ENCODE assay signal across 10 cellular contexts in the genomic region with DNA sequence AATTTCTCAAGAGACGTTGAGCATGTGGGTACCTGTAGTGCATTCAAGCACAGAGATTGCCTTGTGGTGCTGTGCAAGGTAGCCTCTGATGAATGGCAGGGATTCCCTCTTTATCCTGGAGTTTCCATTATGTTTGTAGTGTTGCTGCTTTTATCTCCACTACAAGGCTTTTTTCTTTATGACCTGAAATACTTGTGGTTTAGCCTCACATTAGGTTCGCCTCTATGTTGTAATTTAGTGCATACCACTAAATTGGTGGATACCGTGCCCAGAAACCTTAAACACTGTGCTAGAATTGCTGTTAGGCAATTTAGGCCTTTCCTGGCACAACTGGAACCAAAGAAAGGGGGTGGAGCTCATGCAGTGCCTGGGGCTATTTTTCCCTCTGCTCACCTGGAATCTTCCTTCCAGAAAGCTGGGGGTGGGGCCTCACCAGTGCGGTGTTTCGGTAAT.
DNase-seq lines count a peak whose midpoint lies in the region; ATAC-seq and TF ChIP-seq lines count a peak whose summit lies in the region.
"Had no signal": no experiment of that assay in that cellular context is flagged by ENCODE, and none has a peak within 500 bp of the region (broad histone marks: within the 10 kb centered on the region; RNA-seq: fewer than 3 reads in every experiment).

No MANE protein-coding gene starts in this region.

- no peaks in the 10 kb centered on the region for H3K4me1 ChIP-seq in CD8-positive, alpha-beta T cell (ENCODE audit: insufficient read depth, low read length)

- CTCF ChIA-PET in CD8-positive, alpha-beta T cell (lab: Charles Lee): no interaction called here

- ATAC-seq in CD8-positive, alpha-beta T cell: no peak
- ATAC-seq in HG02623 (IDR thresholded peaks at IDR 0.05; ENCODE audit: unreplicated experiment): no peak

- no peak overlapping the region for H3K4me3 Mint-ChIP-seq in mesothelial cell of epicardium
- no peak overlapping the region for H3K4me3 Mint-ChIP-seq in CD8-positive, alpha-beta T cell
- H3K4me3 Mint-ChIP-seq: activated CD4-positive, alpha-beta memory T cell treated with anti-CD3 and anti-CD28 coated beads, Interleukin-2, amount 10 ng/mL, durations not matched to agents 7 days and 5 days had no signal

- H3K9me3 ChIP-seq in CD8-positive, alpha-beta T cell (ENCODE audit: low read length): no peaks in the 10 kb centered on the region

- H3K4me3 ChIP-seq in CD8-positive, alpha-beta T cell (ENCODE audit: low read depth, low read length): no peak overlapping the region

- peak overlapping the region; percentile 98 for H3K27ac ChIP-seq in cingulate gyrus (ENCODE audit: low read depth, low read length)
- H3K27ac ChIP-seq in CD8-positive, alpha-beta T cell (ENCODE audit: low read depth, low read length): no peak overlapping the region

- no peaks in the 10 kb centered on the region for H3K9me3 Mint-ChIP-seq in mesothelial cell of epicardium
- no peaks in the 10 kb centered on the region for H3K9me3 Mint-ChIP-seq in CD8-positive, alpha-beta T cell
- H3K9me3 Mint-ChIP-seq: activated CD4-positive, alpha-beta memory T cell treated with anti-CD3 and anti-CD28 coated beads, Interleukin-2, amount 10 ng/mL, durations not matched to agents 7 days and 5 days had no signal

- H3K4me1 Mint-ChIP-seq in mesothelial cell of epicardium: peaks cover 37% of the 10 kb centered on the region
- H3K4me1 Mint-ChIP-seq in CD8-positive, alpha-beta T cell (ENCODE audit: low read depth): no peaks in the 10 kb centered on the region
- H3K4me1 Mint-ChIP-seq: activated CD4-positive, alpha-beta memory T cell treated with anti-CD3 and anti-CD28 coated beads, Interleukin-2, amount 10 ng/mL, durations not matched to agents 7 days and 5 days had no signal

- POLR2A ChIA-PET in CD8-positive, alpha-beta T cell (lab: Charles Lee): no interaction called here

- TF ChIP-seq CTCF in mesothelial cell of epicardium (IDR thresholded peaks at IDR 0.05; ENCODE audit: unreplicated experiment): no peak
- TF ChIP-seq CTCF in CD8-positive, alpha-beta T cell (IDR thresholded peaks at IDR 0.05): no peak

- no peaks in the 10 kb centered on the region for H3K36me3 ChIP-seq in CD8-positive, alpha-beta T cell (ENCODE audit: insufficient read depth, low read length)

- no peaks in the 10 kb centered on the region for H3K27me3 Mint-ChIP-seq in mesothelial cell of epicardium (ENCODE audit: low read depth)
- no peaks in the 10 kb centered on the region for H3K27me3 Mint-ChIP-seq in CD8-positive, alpha-beta T cell (ENCODE audit: low read depth)
- H3K27me3 Mint-ChIP-seq: activated CD4-positive, alpha-beta memory T cell treated with anti-CD3 and anti-CD28 coated beads, Interleukin-2, amount 10 ng/mL, durations not matched to agents 7 days and 5 days had no signal

- no peaks in the 10 kb centered on the region for H3K36me3 Mint-ChIP-seq in mesothelial cell of epicardium
- H3K36me3 Mint-ChIP-seq in CD8-positive, alpha-beta T cell: peaks cover 37% of the 10 kb centered on the region

- H3K27ac Mint-ChIP-seq in mesothelial cell of epicardium: peak overlapping the region; percentile 89
- no peak overlapping the region for H3K27ac Mint-ChIP-seq in CD8-positive, alpha-beta T cell
- H3K27ac Mint-ChIP-seq: activated CD4-positive, alpha-beta memory T cell treated with anti-CD3 and anti-CD28 coated beads, Interleukin-2, amount 10 ng/mL, durations not matched to agents 7 days and 5 days had no signal

- H3K27me3 ChIP-seq in CD8-positive, alpha-beta T cell (ENCODE audit: insufficient read depth, low read length): no peaks in the 10 kb centered on the region

- intact Hi-C loops in CD8-positive, alpha-beta T cell (cut with DNase I, micrococcal nuclease): no loop called here

- DNase-seq in ELF-1 (ENCODE audit: low read depth, low spot score) (peak; percentile 93), NCI-H2029 (lab: John Stamatoyannopoulos, UW) (peak; percentile 64), mesothelial cell of epicardium (ENCODE audit: low spot score in 2 of 2, unreplicated experiment in 2 of 2) (peak; percentile 28 to 53), GDM1 (lab: John Stamatoyannopoulos, UW) (no peak)
- DNase-seq in CD8-positive, alpha-beta T cell: no peak
- DNase-seq in activated CD8-positive, alpha-beta memory T cell treated with anti-CD3 and anti-CD28 coated beads, Interleukin-2, amount 50 U/mL, for 4 hours: no peak
- DNase-seq: activated CD4-positive, alpha-beta memory T cell treated with anti-CD3 and anti-CD28 coated beads, Interleukin-2, amount 10 ng/mL, durations not matched to agents 7 days and 5 days; effector CD4-positive, alpha-beta T cell had no signal

Comparison
In these comparisons a context has a peak if more than half of its experiments do, and no peak if none do; other contexts are left out.
1. DNase-seq: peak in ELF-1 (single experiment), NCI-H2029 (single experiment) and mesothelial cell of epicardium (2 of 2); none in CD8-positive, alpha-beta T cell (0 of 7), activated CD8-positive, alpha-beta memory T cell treated with anti-CD3 and anti-CD28 coated beads, Interleukin-2, amount 50 U/mL, for 4 hours (single experiment) and GDM1 (single experiment).